In the genomic region with DNA sequence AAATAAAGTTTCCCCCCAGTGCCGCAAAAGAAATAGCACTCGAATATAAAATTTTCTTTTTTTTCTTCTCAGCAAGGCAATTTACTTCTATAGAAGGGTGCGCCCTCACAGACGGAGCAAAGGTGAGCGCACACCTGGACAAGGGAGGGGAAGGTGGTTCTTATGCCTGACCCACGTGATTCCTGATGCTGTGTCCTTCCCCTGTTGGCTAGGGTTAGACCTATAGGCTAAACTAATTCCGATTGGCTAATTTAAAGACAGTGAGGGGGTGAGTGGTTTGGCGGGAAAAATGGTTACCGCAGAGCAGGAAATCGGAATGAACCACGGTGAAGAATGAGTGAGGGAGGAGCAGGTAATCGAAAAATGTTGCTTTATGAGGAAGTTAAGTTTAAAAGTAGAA, we compare ENCODE assay signal across 1 cellular context.
TF ChIP-seq lines count a peak whose summit lies in the region.

No MANE protein-coding gene starts in this region.

TF ChIP-seq in GM12878, 131 proteins besides CTCF, POLR2A, EP300 and RAD21:
- TF ChIP-seq CBX5 (IDR thresholded peaks at IDR 0.05; ENCODE audit: low read depth): peak; percentile 23; the same call in 1 of the 2 replicates
- no peak for TF ChIP-seq STAT3 (IDR thresholded peaks at IDR 0.05; ENCODE audit: low read depth, low read length)
